Comparison of ENCODE assay signal across 12 cellular contexts in the genomic region with DNA sequence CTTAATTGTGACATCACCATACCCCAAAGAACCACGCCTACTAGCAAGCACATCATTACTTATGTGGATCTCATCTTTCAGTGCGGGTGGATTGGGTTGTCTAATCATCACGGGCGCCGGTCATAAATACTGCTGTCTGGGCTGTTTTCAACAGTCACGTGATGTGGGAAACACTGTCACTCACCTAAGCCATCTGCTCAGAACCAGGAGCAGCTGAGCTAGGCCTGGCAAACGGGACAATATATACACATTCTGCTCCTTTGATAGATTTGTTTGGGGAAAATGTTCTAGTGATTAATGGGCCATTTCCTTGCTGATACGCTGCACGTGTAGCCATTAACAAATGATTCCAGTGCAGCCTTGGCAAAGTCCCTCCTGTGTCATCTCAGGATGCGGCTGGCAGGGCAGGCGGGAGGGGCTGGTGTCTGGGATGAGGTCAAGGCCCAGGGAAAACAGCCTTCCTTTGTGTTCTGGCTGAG.
DNase-seq lines count a peak whose midpoint lies in the region; ATAC-seq lines count a peak whose summit lies in the region.
"Had no signal": no experiment of that assay in that cellular context is flagged by ENCODE, and none has a peak within 500 bp of the region (broad histone marks: within the 10 kb centered on the region; RNA-seq: fewer than 3 reads in every experiment).

No MANE protein-coding gene starts in this region.

- intact Hi-C loops in CD4-positive, alpha-beta memory T cell (cut with micrococcal nuclease), result no loop called here

- peaks cover 4 to 10% of the 10 kb centered on the region in 2 donors for H3K27me3 Mint-ChIP-seq in CD4-positive, alpha-beta memory T cell

- ATAC-seq in HG03442 (IDR thresholded peaks at IDR 0.05; ENCODE audit: unreplicated experiment), result no peak
- ATAC-seq in HG03439 (IDR thresholded peaks at IDR 0.05; ENCODE audit: unreplicated experiment), result no peak
- no peak for ATAC-seq in HG02973 (IDR thresholded peaks at IDR 0.05; ENCODE audit: unreplicated experiment)

- no peaks in the 10 kb centered on the region for H3K9me3 ChIP-seq in CD4-positive, alpha-beta memory T cell (ENCODE audit: control insufficient read depth in 1 of 2, low read length in 2 of 2)
- H3K9me3 ChIP-seq: breast epithelium had no signal

- H3K36me3 ChIP-seq in CD4-positive, alpha-beta memory T cell (ENCODE audit: insufficient read depth, low read length), result no peaks in the 10 kb centered on the region
- H3K36me3 ChIP-seq: breast epithelium had no signal

- DNase-seq in DMS 273 treated with DMSO at 0.1 percent for 48 hours (lab: John Stamatoyannopoulos, UW), result peak; percentile 72
- DNase-seq in NCI-H2227 treated with DMSO at 0.1 percent for 48 hours (lab: John Stamatoyannopoulos, UW), result peak; percentile 37
- DNase-seq in cerebellar cortex (ENCODE audit: low spot score), result peak; percentile 68
- peak; percentile 7 for DNase-seq in mucosa of gallbladder (ENCODE audit: low spot score)
- no peak for DNase-seq in CD4-positive, alpha-beta memory T cell
- DNase-seq: activated T-cell treated with anti-CD3 and anti-CD28 coated beads, Interleukin-2, amount 50 U/mL, for 48 hours had no signal

- no peaks in the 10 kb centered on the region for H3K27me3 ChIP-seq in CD4-positive, alpha-beta memory T cell (ENCODE audit: insufficient read depth, low read length)
- H3K27me3 ChIP-seq: breast epithelium had no signal

- H3K4me1 Mint-ChIP-seq in CD4-positive, alpha-beta memory T cell, result peaks cover 0 to 2% (median 0%) of the 10 kb centered on the region in 4 donors

- H3K36me3 Mint-ChIP-seq in CD4-positive, alpha-beta memory T cell, result no peaks in the 10 kb centered on the region

- H3K27ac ChIP-seq in CD4-positive, alpha-beta memory T cell (ENCODE audit: low read depth, low read length), result no peak overlapping the region
- H3K27ac ChIP-seq: breast epithelium, KMS-11 had no signal

- no peak overlapping the region for H3K4me3 ChIP-seq in CD4-positive, alpha-beta memory T cell (ENCODE audit: low read length in 2 of 2)
- H3K4me3 ChIP-seq: breast epithelium had no signal

- no peak overlapping the region for H3K4me3 Mint-ChIP-seq in CD4-positive, alpha-beta memory T cell

- H3K9me3 Mint-ChIP-seq in CD4-positive, alpha-beta memory T cell, result peaks cover 0 to 3% (median 0%) of the 10 kb centered on the region in 8 donors

- H3K4me1 ChIP-seq in CD4-positive, alpha-beta memory T cell (ENCODE audit: insufficient read depth, low read length), result no peaks in the 10 kb centered on the region
- H3K4me1 ChIP-seq: breast epithelium had no signal

- CTCF ChIA-PET in CD4-positive, alpha-beta memory T cell (lab: Charles Lee; ENCODE audit: partially characterized antibody), result no interaction called here

- POLR2A ChIA-PET in CD4-positive, alpha-beta memory T cell (lab: Charles Lee; ENCODE audit: partially characterized antibody), result no interaction called here

- H3K27ac Mint-ChIP-seq in CD4-positive, alpha-beta memory T cell, result no peak overlapping the region
- H3K27ac Mint-ChIP-seq: progenitor cell of endocrine pancreas had no signal

Comparison
In these comparisons a context has a peak if more than half of its experiments do, and no peak if none do; other contexts are left out.
1. DNase-seq: peak in DMS 273 treated with DMSO at 0.1 percent for 48 hours (single experiment), NCI-H2227 treated with DMSO at 0.1 percent for 48 hours (single experiment), cerebellar cortex (single experiment) and mucosa of gallbladder (single experiment); none in CD4-positive, alpha-beta memory T cell (0 of 5).